Comparison of ENCODE assay signal across 8 cellular contexts in genomic region chr1:231315887-231316286, GRCh38. TPM values are rescaled to one million over a fixed set of nuclear protein-coding genes. Genes with fewer than 3 reads are reported as not detected.
DNase-seq lines count a peak whose midpoint lies in the region; ATAC-seq and TF ChIP-seq lines count a peak whose summit lies in the region.

No MANE protein-coding gene starts in this region.

- H3K36me3 ChIP-seq in smooth muscle cell (ENCODE audit: low read depth) = no peaks in the 10 kb centered on the region

- no peaks in the 10 kb centered on the region for H3K79me2 ChIP-seq in smooth muscle cell (ENCODE audit: low read depth)

- no peaks in the 10 kb centered on the region for H3K9me3 ChIP-seq in smooth muscle cell (replicated peaks; ENCODE audit: low read depth)

- H3K27ac ChIP-seq in smooth muscle cell (ENCODE audit: low read depth) = no peak overlapping the region

- no peak overlapping the region for H3K4me2 ChIP-seq in smooth muscle cell

- no peak overlapping the region for H2AFZ ChIP-seq in smooth muscle cell (ENCODE audit: low read depth)

- WGBS in smooth muscle cell (ENCODE audit: low lambda C conversion rate) = 35% methylated on average over 11 of the region's 11 CpGs

- DNase-seq in EH (ENCODE audit: low read depth) (peak; percentile 55), M059J (ENCODE audit: low read depth) (peak; percentile 46), fibroblast of villous mesenchyme (ENCODE audit: low read depth) (peak; percentile 44), smooth muscle cell (lab: John Stamatoyannopoulos, UW; ENCODE audit: unreplicated experiment) (no peak), NCI-H524 treated with DMSO at 0.1 percent for 48 hours (lab: John Stamatoyannopoulos, UW) (no peak), NCI-H2107 (lab: John Stamatoyannopoulos, UW) (no peak)
- DNase-seq in activated CD4-positive, alpha-beta T cell treated with anti-CD3 and anti-CD28 coated beads, Interleukin-2, amount 50 U/mL, for 4 hours = peak; percentile 17 to 25

- no peaks in the 10 kb centered on the region for H3K27me3 ChIP-seq in smooth muscle cell (ENCODE audit: low read depth)

- H4K20me1 ChIP-seq in smooth muscle cell (ENCODE audit: low read depth) = no peaks in the 10 kb centered on the region

- peak; percentile 91 for ATAC-seq in GM21529 (IDR thresholded peaks at IDR 0.05; ENCODE audit: unreplicated experiment)

- no peaks in the 10 kb centered on the region for H3F3A ChIP-seq in smooth muscle cell (ENCODE audit: low read depth)

- H3K4me3 ChIP-seq in fibroblast of villous mesenchyme (ENCODE audit: low read depth, low read length) (no peak overlapping the region), smooth muscle cell (no peak overlapping the region)

- TF ChIP-seq CTCF in fibroblast of villous mesenchyme (IDR thresholded peaks at IDR 0.05; ENCODE audit: insufficient read depth, low read depth, low read length) (peak; percentile 68), smooth muscle cell (IDR thresholded peaks at IDR 0.05; ENCODE audit: borderline replicate concordance, insufficient read depth, poor library complexity, severe bottlenecking) (peak; percentile 41)

- H3K4me1 ChIP-seq in smooth muscle cell (ENCODE audit: low read depth) = no peaks in the 10 kb centered on the region

- no peak overlapping the region for H3K9ac ChIP-seq in smooth muscle cell (ENCODE audit: low read depth)

RNA-seq across cellular contexts. Expression of gene EXOC8, which starts 21.8 kb away (rescaled TPM):
- 10.8 and 13.3 TPM in 2 replicates for total RNA-seq in M059J (2014; rRNA removed; shearing (Covaris generic))
- total RNA-seq in fibroblast of villous mesenchyme (13.9 and 21.2 TPM in 2 replicates), smooth muscle cell (15.6 and 19.7 TPM in 2 replicates)
- 4.2 and 4.3 TPM in 2 replicates for polyA plus RNA-seq in smooth muscle cell

RNA-seq across cellular contexts. Expression of gene SPRTN, which starts 22.2 kb away (rescaled TPM):
- 19.0 and 20.1 TPM in 2 replicates for total RNA-seq in M059J (2014; rRNA removed; shearing (Covaris generic))
- total RNA-seq in fibroblast of villous mesenchyme = 20.6 and 23.7 TPM in 2 replicates
- total RNA-seq in smooth muscle cell = 16.9 and 24.1 TPM in 2 replicates
- 8.7 and 9.6 TPM in 2 replicates for polyA plus RNA-seq in smooth muscle cell

Comparison
In these comparisons a context has a peak if more than half of its experiments do, and no peak if none do; other contexts are left out.
1. DNase-seq: peak in EH (single experiment), M059J (single experiment), activated CD4-positive, alpha-beta T cell treated with anti-CD3 and anti-CD28 coated beads, Interleukin-2, amount 50 U/mL, for 4 hours (2 of 2) and fibroblast of villous mesenchyme (single experiment); none in smooth muscle cell (single experiment), NCI-H524 treated with DMSO at 0.1 percent for 48 hours (single experiment) and NCI-H2107 (single experiment).